ENCODE assay signal across 18 cellular contexts in genomic region chr22:22425366-22425765, GRCh38.
"Had no signal": no experiment of that assay in that cellular context is flagged by ENCODE, and none has a peak within 500 bp of the region (broad histone marks: within the 10 kb centered on the region; RNA-seq: fewer than 3 reads in every experiment).

No MANE protein-coding gene starts in this region.

- H3K27ac ChIP-seq: coronary artery, psoas muscle, tibial artery, uterus had no signal

- DNase-seq: activated CD4-positive, alpha-beta T cell treated with anti-CD3 and anti-CD28 coated beads, Interleukin-2, amount 10 ng/mL, durations not matched to agents 7 days and 5 days; activated CD4-positive, CD25-positive, alpha-beta regulatory T cell; activated CD8-positive, alpha-beta memory T cell treated with anti-CD3 and anti-CD28 coated beads for 24 hours; activated naive CD4-positive, alpha-beta T cell treated with anti-CD3 and anti-CD28 coated beads for 36 hours; activated T-cell treated with anti-CD3 and anti-CD28 coated beads for 4 hours; central memory CD4-positive, alpha-beta T cell; effector CD8-positive, alpha-beta T cell; foreskin melanocyte; head of caudate nucleus; left colon; mammary epithelial cell; mucosa of descending colon; psoas muscle; stimulated activated CD4-positive, alpha-beta T cell treated with anti-CD3 and anti-CD28 coated beads, Interleukin-4, amount 100 ng/mL, for 24 hours; tibial artery; uterus had no signal

- H3K4me3 Mint-ChIP-seq: activated CD4-positive, alpha-beta T cell treated with anti-CD3 and anti-CD28 coated beads, Interleukin-2, amount 10 ng/mL, durations not matched to agents 7 days and 5 days; activated naive CD4-positive, alpha-beta T cell treated with anti-CD3 and anti-CD28 coated beads for 36 hours; activated T-helper 17 cell treated with anti-CD3 and anti-CD28 coated beads, Interleukin-2, amount 50 U/mL, for 72 hours had no signal

- H3K4me1 Mint-ChIP-seq: activated CD4-positive, alpha-beta T cell treated with anti-CD3 and anti-CD28 coated beads, Interleukin-2, amount 10 ng/mL, durations not matched to agents 7 days and 5 days; activated T-helper 17 cell treated with anti-CD3 and anti-CD28 coated beads, Interleukin-2, amount 50 U/mL, for 72 hours had no signal

- H3K4me1 ChIP-seq: psoas muscle, tibial artery, uterus had no signal

- H3K9me3 ChIP-seq: mucosa of descending colon, psoas muscle, tibial artery, uterus had no signal

- H3K4me3 ChIP-seq: coronary artery, mucosa of descending colon, psoas muscle, tibial artery, uterus had no signal

- H3K36me3 ChIP-seq: tibial artery, uterus had no signal

- H3K27me3 ChIP-seq: uterus had no signal

- H3K9me3 Mint-ChIP-seq: activated CD4-positive, alpha-beta T cell treated with anti-CD3 and anti-CD28 coated beads, Interleukin-2, amount 10 ng/mL, durations not matched to agents 7 days and 5 days; activated naive CD4-positive, alpha-beta T cell treated with anti-CD3 and anti-CD28 coated beads for 36 hours; activated T-helper 17 cell treated with anti-CD3 and anti-CD28 coated beads, Interleukin-2, amount 50 U/mL, for 72 hours had no signal

- H3K27ac Mint-ChIP-seq: activated CD4-positive, alpha-beta T cell treated with anti-CD3 and anti-CD28 coated beads, Interleukin-2, amount 10 ng/mL, durations not matched to agents 7 days and 5 days; activated naive CD4-positive, alpha-beta T cell treated with anti-CD3 and anti-CD28 coated beads for 36 hours; activated T-helper 17 cell treated with anti-CD3 and anti-CD28 coated beads, Interleukin-2, amount 50 U/mL, for 72 hours had no signal

- ATAC-seq: activated T-helper 17 cell treated with anti-CD3 and anti-CD28 coated beads, Interleukin-2, amount 50 U/mL, for 72 hours; left colon; mucosa of descending colon; psoas muscle had no signal
